In the genomic region with DNA sequence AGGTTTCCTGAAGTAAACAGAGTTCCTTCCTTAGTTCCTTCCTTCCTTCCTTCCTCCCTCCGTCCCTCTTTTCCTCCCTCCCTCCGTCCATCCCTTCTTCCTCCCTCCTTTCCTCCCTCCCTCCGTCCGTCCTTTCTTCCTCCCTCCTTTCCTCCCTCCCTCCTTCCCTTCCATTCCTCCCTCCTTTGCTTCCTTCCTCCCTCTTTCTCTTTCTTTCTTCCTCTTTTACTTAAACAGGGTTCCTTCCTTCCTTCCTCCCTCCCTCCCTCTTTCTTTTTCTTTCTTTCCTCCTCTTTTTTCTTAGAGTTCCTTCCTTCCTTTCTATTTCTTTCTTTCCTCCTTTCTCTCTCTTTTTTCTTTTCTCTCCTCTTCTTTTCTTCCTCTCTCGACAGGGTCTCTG, we compare ENCODE assay signal across 26 cellular contexts. TPM values are rescaled to one million over a fixed set of nuclear protein-coding genes. Genes with fewer than 3 reads are reported as not detected.
DNase-seq lines count a peak whose midpoint lies in the region; ATAC-seq, FAIRE-seq and TF ChIP-seq lines count a peak whose summit lies in the region.
"Had no signal": no experiment of that assay in that cellular context is flagged by ENCODE, and none has a peak within 500 bp of the region (broad histone marks: within the 10 kb centered on the region; RNA-seq: fewer than 3 reads in every experiment).

No MANE protein-coding gene starts in this region.

- no peaks in the 10 kb centered on the region for H3K4me1 Mint-ChIP-seq in activated CD4-positive, alpha-beta T cell treated with anti-CD3 and anti-CD28 coated beads, Interleukin-2, amount 10 ng/mL, durations not matched to agents 24 days and 14 days
- H3K4me1 Mint-ChIP-seq in HFFc6 (ENCODE audit: low read depth): no peaks in the 10 kb centered on the region
- H3K4me1 Mint-ChIP-seq in activated naive CD8-positive, alpha-beta T cell treated with anti-CD3 and anti-CD28 coated beads for 36 hours: no peaks in the 10 kb centered on the region
- H3K4me1 Mint-ChIP-seq: CD14-positive monocyte; CD8-positive, alpha-beta memory T cell; GM23338 had no signal

- H3K79me2 ChIP-seq in K562 (ENCODE audit: control insufficient read depth, insufficient read depth, low read length): no peaks in the 10 kb centered on the region

- 83% methylated on average over 2 of the region's 5 CpGs for WGBS in K562 (ENCODE audit: insufficient coverage, low coverage, missing lambda C conversion rate)

- intact Hi-C loops in activated CD4-positive, alpha-beta T cell treated with anti-CD3 and anti-CD28 coated beads, Interleukin-2, amount 10 ng/mL, durations not matched to agents 24 days and 14 days (cut with micrococcal nuclease): no loop called here
- intact Hi-C loops in K562 (cut with micrococcal nuclease): no loop called here

- no peaks in the 10 kb centered on the region for H3K9me3 Mint-ChIP-seq in activated CD4-positive, alpha-beta T cell treated with anti-CD3 and anti-CD28 coated beads, Interleukin-2, amount 10 ng/mL, durations not matched to agents 24 days and 14 days
- H3K9me3 Mint-ChIP-seq in HFFc6: no peaks in the 10 kb centered on the region
- H3K9me3 Mint-ChIP-seq in activated naive CD8-positive, alpha-beta T cell treated with anti-CD3 and anti-CD28 coated beads for 36 hours: no peaks in the 10 kb centered on the region
- H3K9me3 Mint-ChIP-seq: CD4-positive, alpha-beta T cell; CD8-positive, alpha-beta memory T cell; GM23338 had no signal

- TF ChIP-seq EP300 in K562 (IDR thresholded peaks at IDR 0.05; ENCODE audit: low read length): no peak

- no peaks in the 10 kb centered on the region for H3K9me3 ChIP-seq in K562 (replicated peaks; ENCODE audit: control insufficient read depth, insufficient read depth, low read depth, low read length)
- H3K9me3 ChIP-seq: A549, BE2C, HAP-1 had no signal

- H3K36me3 Mint-ChIP-seq in activated CD4-positive, alpha-beta T cell treated with anti-CD3 and anti-CD28 coated beads, Interleukin-2, amount 10 ng/mL, durations not matched to agents 24 days and 14 days (ENCODE audit: low read depth): peaks cover 26% of the 10 kb centered on the region
- H3K36me3 Mint-ChIP-seq in HFFc6 (ENCODE audit: low read depth): 0 out of 2 replicates have a peak, but pooled peaks cover 5% of the 10 kb centered on the region
- peaks cover 24% of the 10 kb centered on the region for H3K36me3 Mint-ChIP-seq in activated naive CD8-positive, alpha-beta T cell treated with anti-CD3 and anti-CD28 coated beads for 36 hours

- H3K4me2 ChIP-seq in K562 (ENCODE audit: insufficient read depth, low read length): no peak overlapping the region
- H3K4me2 ChIP-seq: A549; BLaER1 treated with 17β-estradiol and CSF1 and Interleukin-3, amounts not matched to agents 10 nM and 100 nM; GM23338 had no signal

- TF ChIP-seq POLR2A in H54 (IDR thresholded peaks at IDR 0.05; ENCODE audit: low read depth, low read length) (no peak), K562 (conservative IDR thresholded peaks at IDR 0.05) (peak; percentile 51; the same call in 1 of the 2 replicates)

- H3K9me1 ChIP-seq in K562 (ENCODE audit: control insufficient read depth, insufficient read depth, low read length): no peaks in the 10 kb centered on the region

- no peak for TF ChIP-seq RAD21 in K562 (CRISPR knock-in tag; conservative IDR thresholded peaks at IDR 0.05 in 1 of 2, IDR thresholded peaks at IDR 0.05 in 1 of 2)

- no peaks in the 10 kb centered on the region for H3K4me1 ChIP-seq in K562 (replicated peaks in 1 of 2; ENCODE audit: control insufficient read depth in 2 of 2, insufficient read depth in 2 of 2, low read length in 2 of 2)
- H3K4me1 ChIP-seq: A549; BE2C; BLaER1 treated with 17β-estradiol and CSF1 and Interleukin-3, amounts not matched to agents 10 nM and 100 nM; HAP-1 had no signal

- no peaks in the 10 kb centered on the region for H3K27me3 Mint-ChIP-seq in activated CD4-positive, alpha-beta T cell treated with anti-CD3 and anti-CD28 coated beads, Interleukin-2, amount 10 ng/mL, durations not matched to agents 24 days and 14 days
- no peaks in the 10 kb centered on the region for H3K27me3 Mint-ChIP-seq in HFFc6 (ENCODE audit: insufficient read depth)
- no peaks in the 10 kb centered on the region for H3K27me3 Mint-ChIP-seq in activated naive CD8-positive, alpha-beta T cell treated with anti-CD3 and anti-CD28 coated beads for 36 hours
- H3K27me3 Mint-ChIP-seq: CD4-positive, alpha-beta T cell; CD8-positive, alpha-beta memory T cell had no signal

- CTCF ChIA-PET in K562 (lab: Yijun Ruan, JAX; ENCODE audit: low intra/inter-chr PET ratio): no interaction called here

- FAIRE-seq in H54 (lab: Jason Lieb, UNC) (peak; percentile 30), K562 (lab: Jason Lieb, UNC) (no peak)
- FAIRE-seq: D721Med, GM12878, GM19239 had no signal

- ATAC-seq in K562 (no peak), HG02852 (IDR thresholded peaks at IDR 0.05; ENCODE audit: unreplicated experiment) (no peak)
- ATAC-seq: A549, GM12878, GM23338 had no signal

- H3K4me3 ChIP-seq in K562: no peak overlapping the region
- H3K4me3 ChIP-seq: A549; BLaER1 treated with 17β-estradiol and CSF1 and Interleukin-3, amounts not matched to agents 10 nM and 100 nM; GM12878; GM23338; HAP-1 had no signal

- BruUV-seq in K562 (replicated peaks; lab: Mats Ljungman, UMichigan): no TSS peak

- H3K36me3 ChIP-seq in K562 (ENCODE audit: control insufficient read depth, insufficient read depth, low read length): peaks cover 68% of the 10 kb centered on the region

- no peaks in the 10 kb centered on the region for H4K20me1 ChIP-seq in K562 (replicated peaks; ENCODE audit: control insufficient read depth, insufficient read depth, low read length)
- H4K20me1 ChIP-seq: BLaER1 treated with 17β-estradiol and CSF1 and Interleukin-3, amounts not matched to agents 10 nM and 100 nM had no signal

- H3K27me3 ChIP-seq in K562 (ENCODE audit: control insufficient read depth in 2 of 2, insufficient read depth in 2 of 2, low read length in 2 of 2): no peaks in the 10 kb centered on the region
- H3K27me3 ChIP-seq: BE2C; BLaER1 treated with 17β-estradiol and CSF1 and Interleukin-3, amounts not matched to agents 10 nM and 100 nM had no signal

- no peak overlapping the region for H2AFZ ChIP-seq in K562 (ENCODE audit: low read depth, low read length)
- H2AFZ ChIP-seq: GM23338 had no signal

- POLR2A ChIA-PET in K562 (lab: Yijun Ruan, JAX): interaction anchor here (0.6 kb wide), 1 partner anchor 458 kb away, joined by 3 read pairs; no protein-coding TSS in a partner anchor

- H3K27ac ChIP-seq in K562 (ENCODE audit: extremely low read depth, low read depth, low read length): no peak overlapping the region
- H3K27ac ChIP-seq: A549; BLaER1 treated with 17β-estradiol and CSF1 and Interleukin-3, amounts not matched to agents 10 nM and 100 nM had no signal

- in situ Hi-C loops in K562 (cut with MboI): no loop called here

- TF ChIP-seq CTCF in HFFc6 (IDR thresholded peaks at IDR 0.05) (no peak), K562 (IDR thresholded peaks at IDR 0.05 in 2 of 3, conservative IDR thresholded peaks at IDR 0.05 in 1 of 3; ENCODE audit: insufficient read depth in 2 of 3, low read depth in 1 of 3, low read length in 3 of 3) (no peak)

- peak overlapping the region; percentile 21 for H3K27ac Mint-ChIP-seq in activated CD4-positive, alpha-beta T cell treated with anti-CD3 and anti-CD28 coated beads, Interleukin-2, amount 10 ng/mL, durations not matched to agents 24 days and 14 days
- H3K27ac Mint-ChIP-seq in HFFc6: peak overlapping the region; percentile 47; the same call in 1 of the 2 replicates
- no peak overlapping the region for H3K27ac Mint-ChIP-seq in activated naive CD8-positive, alpha-beta T cell treated with anti-CD3 and anti-CD28 coated beads for 36 hours
- H3K27ac Mint-ChIP-seq: CD4-positive, alpha-beta T cell; GM23338 had no signal

- no peak overlapping the region for H3K9ac ChIP-seq in K562 (ENCODE audit: insufficient read depth in 1 of 2, low read depth in 2 of 2, low read length in 2 of 2)
- H3K9ac ChIP-seq: BLaER1 treated with 17β-estradiol and CSF1 and Interleukin-3, amounts not matched to agents 10 nM and 100 nM had no signal

- H3K4me3 Mint-ChIP-seq in activated CD4-positive, alpha-beta T cell treated with anti-CD3 and anti-CD28 coated beads, Interleukin-2, amount 10 ng/mL, durations not matched to agents 24 days and 14 days: no peak overlapping the region
- H3K4me3 Mint-ChIP-seq in HFFc6: no peak overlapping the region
- H3K4me3 Mint-ChIP-seq in activated naive CD8-positive, alpha-beta T cell treated with anti-CD3 and anti-CD28 coated beads for 36 hours: no peak overlapping the region
- H3K4me3 Mint-ChIP-seq: CD14-positive monocyte; CD4-positive, alpha-beta T cell; CD8-positive, alpha-beta memory T cell; GM23338 had no signal

- DNase-seq in activated CD4-positive, alpha-beta T cell treated with anti-CD3 and anti-CD28 coated beads, Interleukin-2, amount 10 ng/mL, durations not matched to agents 24 days and 14 days: no peak
- no peak for DNase-seq in activated CD4-positive, alpha-beta T cell treated with anti-CD3 and anti-CD28 coated beads, Interleukin-2, amount 50 U/mL, for 48 hours
- no peak for DNase-seq in H54 (ENCODE audit: insufficient read length, low spot score)
- DNase-seq in HFFc6: no peak
- DNase-seq in K562 (ENCODE audit: extremely low read depth in 1 of 4, low spot score in 3 of 4): no peak
- no peak for DNase-seq in activated naive CD8-positive, alpha-beta T cell treated with anti-CD3 and anti-CD28 coated beads for 36 hours
- no peak for DNase-seq in NCI-H2227 (lab: John Stamatoyannopoulos, UW; ENCODE audit: unreplicated experiment)
- DNase-seq: 8988T; ACHN; AML-193; BE2C; CD4-positive, alpha-beta T cell; CD8-positive, alpha-beta memory T cell; DMS 273 treated with DMSO at 0.1 percent for 48 hours; DMS79; EL; GDM1 had no signal

RNA-seq across cellular contexts. Expression of a gene that starts 35.2 kb away (rescaled TPM):
- 34.2 and 35.0 TPM in 2 replicates for total RNA-seq in activated CD4-positive, alpha-beta T cell treated with anti-CD3 and anti-CD28 coated beads, Interleukin-2, amount 10 ng/mL, durations not matched to agents 24 days and 14 days
- total RNA-seq in HFFc6 (2021; fragmentation: NEBNext Ultra II Directional; extraction: Animal tissue kit (Norgen Biotek cat#: 25700)): 10 to 100 TPM; 23.3 to 25.6 (median 24.3) TPM
- total RNA-seq in K562 (2011; cell fraction: chromatin; rRNA removed; ENCODE audit: low replicate concordance): 37.1 and 152 TPM in 2 replicates
- total RNA-seq in K562 (2011; cell fraction: nucleolus; rRNA removed): 15.7 and 24.5 TPM in 2 replicates
- 41.6 and 44.8 TPM in 2 replicates for total RNA-seq in K562 (2011; cell fraction: nucleoplasm; rRNA removed)
- 20.7 and 23.2 TPM in 2 replicates for total RNA-seq in K562 (2014; rRNA removed)
- 37.4 and 41.5 TPM in 2 replicates for total RNA-seq in K562 (2014; rRNA removed; fragmentation: Illumina TruSeq; extraction: Trizol)
- 37.0 and 37.8 TPM in 2 replicates for total RNA-seq in K562 (2015; rRNA removed; fragmentation: Illumina TruSeq; extraction: Trizol)
- total RNA-seq in K562 (2021): 27.2 and 28.9 TPM in 2 replicates
- polyA plus RNA-seq in K562 (2011; rRNA removed): 22.9 and 33.6 TPM in 2 replicates
- 4.5 and 8.3 TPM in 2 replicates for polyA plus RNA-seq in K562 (2011; cell fraction: cytosol; rRNA removed)
- 30.9 and 39.1 TPM in 2 replicates for polyA plus RNA-seq in K562 (2011; cell fraction: nucleus; rRNA removed)
- 14.8 and 17.1 TPM in 2 replicates for polyA plus RNA-seq in K562 (2012)
- polyA plus RNA-seq in K562 (2014; fragmentation: Illumina TruSeq; extraction: Trizol): 16.8 and 21.9 TPM in 2 replicates
- 10 to 100 TPM; 19.8 to 20.3 TPM for polyA plus RNA-seq in K562 (2014; fragmentation: Nextera tagmentation; extraction: Ambion mirVana)
- polyA plus RNA-seq in K562 (2014; rRNA removed): 18.0 and 21.4 TPM in 2 replicates
- polyA minus RNA-seq in K562 (2011; rRNA and poly(A)+ RNA removed): 66.9 and 67.3 TPM in 2 replicates
- polyA minus RNA-seq in K562 (2011; cell fraction: cytosol; rRNA and poly(A)+ RNA removed): 18.6 and 25.4 TPM in 2 replicates
- 40.7 and 69.0 TPM in 2 replicates for polyA minus RNA-seq in K562 (2011; cell fraction: nucleus; rRNA and poly(A)+ RNA removed)
- total RNA-seq in activated naive CD8-positive, alpha-beta T cell treated with anti-CD3 and anti-CD28 coated beads for 36 hours: 10 to 100 TPM; 38.3 to 42.4 TPM

RNA-seq across cellular contexts. Expression of a gene that starts 52.9 kb away (rescaled TPM):
- 4.6 TPM in 2 replicates for total RNA-seq in activated CD4-positive, alpha-beta T cell treated with anti-CD3 and anti-CD28 coated beads, Interleukin-2, amount 10 ng/mL, durations not matched to agents 24 days and 14 days
- 1 to 10 TPM in 4 of 6 experiments, under 1 TPM in 2; 0.64 to 1.4 (median 1.2) TPM for total RNA-seq in HFFc6 (2021; fragmentation: NEBNext Ultra II Directional; extraction: Animal tissue kit (Norgen Biotek cat#: 25700))
- 6.6 and 24.4 TPM in 2 replicates for total RNA-seq in K562 (2011; cell fraction: chromatin; rRNA removed; ENCODE audit: low replicate concordance)
- total RNA-seq in K562 (2011; cell fraction: nucleolus; rRNA removed): 1.8 and 2.2 TPM in 2 replicates
- 10.0 and 11.6 TPM in 2 replicates for total RNA-seq in K562 (2011; cell fraction: nucleoplasm; rRNA removed)
- total RNA-seq in K562 (2014; rRNA removed) (7.8 and 9.5 TPM in 2 replicates), K562 (2014; rRNA removed; fragmentation: Illumina TruSeq; extraction: Trizol) (16.2 and 17.8 TPM in 2 replicates), K562 (2015; rRNA removed; fragmentation: Illumina TruSeq; extraction: Trizol) (11.9 and 13.7 TPM in 2 replicates), K562 (2021) (9.0 and 11.5 TPM in 2 replicates)
- polyA plus RNA-seq in K562 (2011; rRNA removed) (10.8 and 20.1 TPM in 2 replicates), K562 (2014; fragmentation: Illumina TruSeq; extraction: Trizol) (9.9 and 13.0 TPM in 2 replicates), K562 (2014; fragmentation: Nextera tagmentation; extraction: Ambion mirVana) (10 to 100 TPM; 10.6 to 21.3 TPM), K562 (2014; rRNA removed) (6.1 and 11.0 TPM in 2 replicates)
- 3.5 and 6.8 TPM in 2 replicates for polyA plus RNA-seq in K562 (2011; cell fraction: cytosol; rRNA removed)
- polyA plus RNA-seq in K562 (2011; cell fraction: nucleus; rRNA removed): 4.2 and 4.5 TPM in 2 replicates
- polyA plus RNA-seq in K562 (2012): 6.4 and 7.2 TPM in 2 replicates
- 23.9 and 26.7 TPM in 2 replicates for polyA minus RNA-seq in K562 (2011; rRNA and poly(A)+ RNA removed)
- 6.5 and 10.6 TPM in 2 replicates for polyA minus RNA-seq in K562 (2011; cell fraction: cytosol; rRNA and poly(A)+ RNA removed)
- polyA minus RNA-seq in K562 (2011; cell fraction: nucleus; rRNA and poly(A)+ RNA removed): 5.5 and 10.4 TPM in 2 replicates
- total RNA-seq in activated naive CD8-positive, alpha-beta T cell treated with anti-CD3 and anti-CD28 coated beads for 36 hours: 1 to 10 TPM; 6.2 to 7.0 TPM
